In genomic region chr1:82125866-82126265, GRCh38 we compare ENCODE assay signal across 2 cellular contexts.
TF ChIP-seq lines count a peak whose summit lies in the region.

No MANE protein-coding gene starts in this region.

TF ChIP-seq in HEK293, 187 proteins besides CTCF, POLR2A, EP300 and RAD21 (continued from another document):
- TF ChIP-seq EGR2 (tag by site-specific recombination; IDR thresholded peaks at IDR 0.05; ENCODE audit: low read depth): peak; percentile 78
- TF ChIP-seq ZNF830 (tag by site-specific recombination; IDR thresholded peaks at IDR 0.05; ENCODE audit: low read depth): no peak
- no peak for TF ChIP-seq ZNF311 (tag by site-specific recombination; IDR thresholded peaks at IDR 0.05; ENCODE audit: borderline replicate concordance)
- TF ChIP-seq ZBTB1 (tag by site-specific recombination; IDR thresholded peaks at IDR 0.05): no peak
- TF ChIP-seq, protein P1, sequence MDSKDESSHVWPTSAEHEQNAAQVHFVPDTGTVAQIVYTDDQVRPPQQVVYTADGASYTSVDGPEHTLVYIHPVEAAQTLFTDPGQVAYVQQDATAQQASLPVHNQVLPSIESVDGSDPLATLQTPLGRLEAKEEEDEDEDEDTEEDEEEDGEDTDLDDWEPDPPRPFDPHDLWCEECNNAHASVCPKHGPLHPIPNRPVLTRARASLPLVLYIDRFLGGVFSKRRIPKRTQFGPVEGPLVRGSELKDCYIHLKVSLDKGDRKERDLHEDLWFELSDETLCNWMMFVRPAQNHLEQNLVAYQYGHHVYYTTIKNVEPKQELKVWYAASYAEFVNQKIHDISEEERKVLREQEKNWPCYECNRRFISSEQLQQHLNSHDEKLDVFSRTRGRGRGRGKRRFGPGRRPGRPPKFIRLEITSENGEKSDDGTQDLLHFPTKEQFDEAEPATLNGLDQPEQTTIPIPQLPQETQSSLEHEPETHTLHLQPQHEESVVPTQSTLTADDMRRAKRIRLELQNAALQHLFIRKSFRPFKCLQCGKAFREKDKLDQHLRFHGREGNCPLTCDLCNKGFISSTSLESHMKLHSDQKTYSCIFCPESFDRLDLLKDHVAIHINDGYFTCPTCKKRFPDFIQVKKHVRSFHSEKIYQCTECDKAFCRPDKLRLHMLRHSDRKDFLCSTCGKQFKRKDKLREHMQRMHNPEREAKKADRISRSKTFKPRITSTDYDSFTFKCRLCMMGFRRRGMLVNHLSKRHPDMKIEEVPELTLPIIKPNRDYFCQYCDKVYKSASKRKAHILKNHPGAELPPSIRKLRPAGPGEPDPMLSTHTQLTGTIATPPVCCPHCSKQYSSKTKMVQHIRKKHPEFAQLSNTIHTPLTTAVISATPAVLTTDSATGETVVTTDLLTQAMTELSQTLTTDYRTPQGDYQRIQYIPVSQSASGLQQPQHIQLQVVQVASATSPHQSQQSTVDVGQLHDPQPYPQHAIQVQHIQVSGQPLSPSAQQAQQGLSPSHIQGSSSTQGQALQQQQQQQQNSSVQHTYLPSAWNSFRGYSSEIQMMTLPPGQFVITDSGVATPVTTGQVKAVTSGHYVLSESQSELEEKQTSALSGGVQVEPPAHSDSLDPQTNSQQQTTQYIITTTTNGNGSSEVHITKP (tag by site-specific recombination; IDR thresholded peaks at IDR 0.05): no peak
- TF ChIP-seq GLIS1 (tag by site-specific recombination; IDR thresholded peaks at IDR 0.05): no peak
- TF ChIP-seq KLF9 (tag by site-specific recombination; IDR thresholded peaks at IDR 0.05; ENCODE audit: low read depth): no peak
- no peak for TF ChIP-seq BCL6B (tag by site-specific recombination; IDR thresholded peaks at IDR 0.05)
- no peak for TF ChIP-seq OVOL3 (tag by site-specific recombination; IDR thresholded peaks at IDR 0.05)
- TF ChIP-seq ZNF398 (tag by site-specific recombination; IDR thresholded peaks at IDR 0.05): no peak
- TF ChIP-seq ZNF521 (tag by site-specific recombination; IDR thresholded peaks at IDR 0.05): no peak
- TF ChIP-seq ZNF266 (tag by site-specific recombination; IDR thresholded peaks at IDR 0.05; ENCODE audit: low read depth): no peak
- TF ChIP-seq ZNF2 (tag by site-specific recombination; IDR thresholded peaks at IDR 0.05): no peak
TF ChIP-seq in HEK293: peak in this region for 2.

TF ChIP-seq in H1, 55 proteins besides CTCF, POLR2A, EP300 and RAD21 (continued from another document):
- TF ChIP-seq EGR1 (IDR thresholded peaks at IDR 0.05; ENCODE audit: borderline replicate concordance, low read depth, low read length): peak; percentile 50; the same call in 1 of the 2 replicates
TF ChIP-seq in H1: peak in this region for 1.
